Comparison of ENCODE assay signal across 22 cellular contexts in genomic region chr1:118618618-118619340, GRCh38.
"Had no signal": no experiment of that assay in that cellular context is flagged by ENCODE, and none has a peak within 500 bp of the region (broad histone marks: within the 10 kb centered on the region; RNA-seq: fewer than 3 reads in every experiment).

No MANE protein-coding gene starts in this region.

- H3K4me3 ChIP-seq: dorsolateral prefrontal cortex, esophagus muscularis mucosa, lower lobe of right lung, neural progenitor cell had no signal

- H3K4me1 ChIP-seq: esophagus muscularis mucosa, lower lobe of right lung, neural progenitor cell had no signal

- H3K9me3 Mint-ChIP-seq: activated CD4-positive, alpha-beta T cell treated with anti-CD3 and anti-CD28 coated beads, Interleukin-2, amount 10 ng/mL, durations not matched to agents 7 days and 5 days; neural progenitor cell had no signal

- H3K36me3 ChIP-seq: brain microvascular endothelial cell, esophagus muscularis mucosa, lower lobe of right lung, neural progenitor cell had no signal

- H3K36me3 Mint-ChIP-seq: activated CD8-positive, alpha-beta memory T cell treated with anti-CD3 and anti-CD28 coated beads, Interleukin-2, amount 10 ng/mL, durations not matched to agents 7 days and 5 days; activated naive CD4-positive, alpha-beta T cell treated with anti-CD3 and anti-CD28 coated beads, Interleukin-2, amount 50 U/mL, for 24 hours; immature natural killer cell; naive B cell; neural progenitor cell had no signal

- H3K27me3 ChIP-seq: brain microvascular endothelial cell, dorsolateral prefrontal cortex, esophagus muscularis mucosa, neural progenitor cell had no signal

- ATAC-seq: activated CD4-positive, CD25-positive, alpha-beta regulatory T cell treated with anti-CD3 and anti-CD28 coated beads, Interleukin-2, amount 50 U/mL, for 24 hours; activated CD8-positive, alpha-beta memory T cell treated with anti-CD3 and anti-CD28 coated beads, Interleukin-2, amount 10 ng/mL, durations not matched to agents 7 days and 5 days; activated CD8-positive, alpha-beta T cell treated with anti-CD3 and anti-CD28 coated beads for 36 hours; effector memory CD8-positive, alpha-beta T cell; left lobe of liver; lower lobe of right lung had no signal

- H3K27ac Mint-ChIP-seq: activated CD4-positive, alpha-beta T cell treated with anti-CD3 and anti-CD28 coated beads, Interleukin-2, amount 10 ng/mL, durations not matched to agents 7 days and 5 days; activated CD8-positive, alpha-beta memory T cell treated with anti-CD3 and anti-CD28 coated beads, Interleukin-2, amount 10 ng/mL, durations not matched to agents 7 days and 5 days; activated CD8-positive, alpha-beta T cell treated with anti-CD3 and anti-CD28 coated beads for 36 hours; activated naive CD4-positive, alpha-beta T cell treated with anti-CD3 and anti-CD28 coated beads, Interleukin-2, amount 50 U/mL, for 24 hours; activated T-helper 1 cell treated with anti-CD3 and anti-CD28 coated beads, Interleukin-12 subunit alpha, Interleukin-12 subunit beta, Interleukin-2, Interleukin-4 antibody, amounts not matched to agents 30 ng/mL and 10 ng/mL and 1 ng/mL, durations not matched to agents 14 hours and 24 hours and 36 hours; effector memory CD8-positive, alpha-beta T cell; immature natural killer cell; naive B cell; neural progenitor cell; progenitor cell of endocrine pancreas had no signal

- H3K27ac ChIP-seq: brain microvascular endothelial cell, dorsolateral prefrontal cortex, esophagus muscularis mucosa, lower lobe of right lung, neural progenitor cell, VCaP had no signal

- H3K9ac ChIP-seq: neural progenitor cell had no signal

- H3K4me1 Mint-ChIP-seq: activated CD4-positive, alpha-beta T cell treated with anti-CD3 and anti-CD28 coated beads, Interleukin-2, amount 10 ng/mL, durations not matched to agents 7 days and 5 days; activated CD8-positive, alpha-beta memory T cell treated with anti-CD3 and anti-CD28 coated beads, Interleukin-2, amount 10 ng/mL, durations not matched to agents 7 days and 5 days; activated naive CD4-positive, alpha-beta T cell treated with anti-CD3 and anti-CD28 coated beads, Interleukin-2, amount 50 U/mL, for 24 hours; immature natural killer cell; naive B cell; neural progenitor cell had no signal

- H3K9me3 ChIP-seq: lower lobe of right lung had no signal

- H3K4me3 Mint-ChIP-seq: activated CD4-positive, alpha-beta T cell treated with anti-CD3 and anti-CD28 coated beads, Interleukin-2, amount 10 ng/mL, durations not matched to agents 7 days and 5 days; activated CD8-positive, alpha-beta memory T cell treated with anti-CD3 and anti-CD28 coated beads, Interleukin-2, amount 10 ng/mL, durations not matched to agents 7 days and 5 days; activated CD8-positive, alpha-beta T cell treated with anti-CD3 and anti-CD28 coated beads for 36 hours; activated naive CD4-positive, alpha-beta T cell treated with anti-CD3 and anti-CD28 coated beads, Interleukin-2, amount 50 U/mL, for 24 hours; activated T-helper 1 cell treated with anti-CD3 and anti-CD28 coated beads, Interleukin-12 subunit alpha, Interleukin-12 subunit beta, Interleukin-2, Interleukin-4 antibody, amounts not matched to agents 30 ng/mL and 10 ng/mL and 1 ng/mL, durations not matched to agents 14 hours and 24 hours and 36 hours; effector memory CD8-positive, alpha-beta T cell; immature natural killer cell; naive B cell; neural progenitor cell had no signal

- DNase-seq: activated CD4-positive, alpha-beta T cell treated with anti-CD3 and anti-CD28 coated beads, Interleukin-2, amount 10 ng/mL, durations not matched to agents 7 days and 5 days; activated CD8-positive, alpha-beta memory T cell treated with anti-CD3 and anti-CD28 coated beads, Interleukin-2, amount 10 ng/mL, durations not matched to agents 7 days and 5 days; activated CD8-positive, alpha-beta T cell treated with anti-CD3 and anti-CD28 coated beads for 36 hours; activated gamma-delta T cell; anterior cingulate cortex; brain microvascular endothelial cell; central memory CD4-positive, alpha-beta T cell; dorsolateral prefrontal cortex; effector memory CD8-positive, alpha-beta T cell; immature natural killer cell; lower lobe of right lung; naive B cell; stimulated activated CD4-positive, alpha-beta T cell treated with anti-CD3 and anti-CD28 coated beads, Interleukin-4, amount 100 ng/mL, for 24 hours; stimulated activated naive CD4-positive, alpha-beta T cell treated with Interleukin-2 at 50 U/mL for 16 hours had no signal

- H3K27me3 Mint-ChIP-seq: activated CD4-positive, alpha-beta T cell treated with anti-CD3 and anti-CD28 coated beads, Interleukin-2, amount 10 ng/mL, durations not matched to agents 7 days and 5 days; activated CD8-positive, alpha-beta memory T cell treated with anti-CD3 and anti-CD28 coated beads, Interleukin-2, amount 10 ng/mL, durations not matched to agents 7 days and 5 days; activated CD8-positive, alpha-beta T cell treated with anti-CD3 and anti-CD28 coated beads for 36 hours; activated naive CD4-positive, alpha-beta T cell treated with anti-CD3 and anti-CD28 coated beads, Interleukin-2, amount 50 U/mL, for 24 hours; effector memory CD8-positive, alpha-beta T cell; naive B cell; progenitor cell of endocrine pancreas had no signal
